ENCODE assay signal across 24 cellular contexts in the genomic region with DNA sequence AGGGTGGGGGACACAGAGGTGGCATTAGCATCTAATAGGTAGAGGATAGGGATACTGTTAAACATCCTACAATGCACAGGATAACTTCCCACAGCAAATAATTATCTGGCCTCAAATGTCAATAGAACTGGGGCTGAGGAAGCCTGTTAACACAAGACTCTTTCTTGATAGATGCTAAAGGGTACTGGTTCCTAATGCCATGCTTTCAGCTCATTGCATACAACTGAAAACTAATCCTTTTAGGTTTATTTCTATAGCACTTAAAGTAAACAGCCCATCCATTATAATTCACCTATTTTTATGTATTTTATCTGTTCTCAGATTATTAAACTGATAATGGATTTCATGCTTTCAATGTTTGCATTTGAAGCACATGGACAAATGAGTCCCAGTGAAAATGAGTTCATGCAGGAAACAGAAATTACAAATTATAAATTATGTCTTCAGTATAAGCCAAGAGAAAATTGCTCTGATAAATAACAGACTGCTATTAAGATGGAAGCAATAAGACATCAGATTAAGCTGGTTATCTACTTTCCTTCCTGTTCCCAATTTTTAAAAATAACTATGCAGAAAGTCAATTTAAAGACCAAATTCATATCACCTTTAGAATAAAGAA.
A peak's percentile ranks its signal among the peaks of the same experiment; 100 is the strongest.
DNase-seq lines count a peak whose midpoint lies in the region; ATAC-seq and TF ChIP-seq lines count a peak whose summit lies in the region.
"Had no signal": no experiment of that assay in that cellular context is flagged by ENCODE, and none has a peak within 500 bp of the region (broad histone marks: within the 10 kb centered on the region; RNA-seq: fewer than 3 reads in every experiment).

No MANE protein-coding gene starts in this region.

- no peak overlapping the region for H2AFZ ChIP-seq in SK-N-SH (ENCODE audit: low read depth)

- H3K27ac ChIP-seq in SK-N-SH (ENCODE audit: low read depth in 2 of 2, low read length in 1 of 2) = peak overlapping the region; percentile 28 to 79; a peak in 3 of 4 replicates
- H3K27ac ChIP-seq: BLaER1 had no signal

- H3K4me2 ChIP-seq in SK-N-SH = no peak overlapping the region
- H3K4me2 ChIP-seq: BLaER1 had no signal

- POLR2A ChIA-PET in SK-N-SH (lab: Yijun Ruan, JAX) = interaction anchor here (0.5 kb wide), 1 partner anchor 1548 kb away, joined by 3 read pairs; no protein-coding TSS in a partner anchor

- H3K9me3 Mint-ChIP-seq in activated CD4-positive, alpha-beta T cell treated with anti-CD3 and anti-CD28 coated beads, Interleukin-2, amount 10 ng/mL, durations not matched to agents 24 days and 14 days = no peaks in the 10 kb centered on the region

- no peak for ATAC-seq in SK-N-SH treated with all-trans-retinoic acid at 6 μM for 48 hours
- ATAC-seq in GM18868 (IDR thresholded peaks at IDR 0.05; ENCODE audit: unreplicated experiment) = no peak
- ATAC-seq: GM12878 had no signal

- H3K36me3 Mint-ChIP-seq in activated CD4-positive, alpha-beta T cell treated with anti-CD3 and anti-CD28 coated beads, Interleukin-2, amount 10 ng/mL, durations not matched to agents 24 days and 14 days (ENCODE audit: low read depth) = no peaks in the 10 kb centered on the region
- H3K36me3 Mint-ChIP-seq: CD14-positive monocyte; CD4-positive, alpha-beta memory T cell; CD4-positive, CD25-positive, alpha-beta regulatory T cell had no signal

- no peak overlapping the region for H3K9ac ChIP-seq in SK-N-SH
- H3K9ac ChIP-seq: BLaER1 had no signal

- no peaks in the 10 kb centered on the region for H3K9me2 ChIP-seq in SK-N-SH

- H3K4me3 Mint-ChIP-seq in activated CD4-positive, alpha-beta T cell treated with anti-CD3 and anti-CD28 coated beads, Interleukin-2, amount 10 ng/mL, durations not matched to agents 24 days and 14 days = no peak overlapping the region
- H3K4me3 Mint-ChIP-seq: CD14-positive monocyte; CD4-positive, alpha-beta memory T cell; CD4-positive, CD25-positive, alpha-beta regulatory T cell; CD8-positive, alpha-beta memory T cell had no signal

- peaks cover 6% of the 10 kb centered on the region; the same call in 1 of the 2 replicates for H3K9me3 ChIP-seq in SK-N-SH
- H3K9me3 ChIP-seq: BE2C, BLaER1 had no signal

- H3K27me3 Mint-ChIP-seq in activated CD4-positive, alpha-beta T cell treated with anti-CD3 and anti-CD28 coated beads, Interleukin-2, amount 10 ng/mL, durations not matched to agents 24 days and 14 days = peaks cover 12% of the 10 kb centered on the region

- peak; percentile 31 for DNase-seq in activated CD4-positive, alpha-beta T cell treated with anti-CD3 and anti-CD28 coated beads, Interleukin-2, amount 10 ng/mL, durations not matched to agents 24 days and 14 days
- DNase-seq in activated CD4-positive, alpha-beta T cell treated with anti-CD3 and anti-CD28 coated beads, Interleukin-2, amount 50 U/mL, for 4 hours = no peak
- DNase-seq in SK-N-SH = peak; percentile 65
- no peak for DNase-seq in NCI-H2029 treated with DMSO at 0.1 percent for 48 hours (lab: John Stamatoyannopoulos, UW)
- DNase-seq: 8988T; ACHN; BE2C; C1 segment of cervical spinal cord; CD4-positive, alpha-beta memory T cell; CD4-positive, CD25-positive, alpha-beta regulatory T cell; CD8-positive, alpha-beta memory T cell; COR-L47; DMS 273 treated with DMSO at 0.1 percent for 48 hours; DMS153; DMS53; DMS79; DND-41; EL; GDM1 had no signal

- peak; percentile 12; the same call in 1 of the 2 replicates for TF ChIP-seq RAD21 in SK-N-SH (IDR thresholded peaks at IDR 0.05; ENCODE audit: low read length)

- H3K4me1 ChIP-seq in SK-N-SH (ENCODE audit: control insufficient read depth in 1 of 2, insufficient read depth in 2 of 2, low read depth in 1 of 2, low read length in 1 of 2) = peaks cover 0 to 7% of the 10 kb centered on the region in 2 experiments; a peak in 2 of 4 replicates
- H3K4me1 ChIP-seq: BLaER1 had no signal

- H3F3A ChIP-seq in SK-N-SH (replicated peaks; ENCODE audit: insufficient read depth) = no peaks in the 10 kb centered on the region

- H3K79me2 ChIP-seq in SK-N-SH (ENCODE audit: insufficient read depth) = no peaks in the 10 kb centered on the region

- H3K4me1 Mint-ChIP-seq in activated CD4-positive, alpha-beta T cell treated with anti-CD3 and anti-CD28 coated beads, Interleukin-2, amount 10 ng/mL, durations not matched to agents 24 days and 14 days = peaks cover 6% of the 10 kb centered on the region

- intact Hi-C loops in activated CD4-positive, alpha-beta T cell treated with anti-CD3 and anti-CD28 coated beads, Interleukin-2, amount 10 ng/mL, durations not matched to agents 24 days and 14 days (cut with micrococcal nuclease) = no loop called here

- no peaks in the 10 kb centered on the region for H3K36me3 ChIP-seq in SK-N-SH (replicated peaks in 1 of 2; ENCODE audit: control insufficient read depth in 1 of 2, insufficient read depth in 2 of 2, low read length in 1 of 2)
- H3K36me3 ChIP-seq: BE2C, BLaER1 had no signal

- TF ChIP-seq EP300 in SK-N-SH (IDR thresholded peaks at IDR 0.05; ENCODE audit: borderline replicate concordance in 1 of 2, low read depth in 1 of 2, low read length in 1 of 2) = peak in 1 of 2 experiments; percentile 89; a peak in 2 of 4 replicates

- no peak overlapping the region for H3K4me3 ChIP-seq in SK-N-SH (ENCODE audit: low read depth in 2 of 2, low read length in 1 of 2)
- H3K4me3 ChIP-seq: BLaER1, GM12878 had no signal

- no peaks in the 10 kb centered on the region for H4K20me1 ChIP-seq in SK-N-SH (ENCODE audit: insufficient read depth)
- H4K20me1 ChIP-seq: BLaER1 had no signal

- CTCF ChIA-PET in SK-N-SH (lab: Yijun Ruan, JAX) = interaction anchor here (1.1 to 3.2 kb wide), 4 partner anchors 11 to 596 kb away, joined by 3 to 15 read pairs (median 8); partner anchors contain the start of gene CREB3L2

- H3K27ac Mint-ChIP-seq in activated CD4-positive, alpha-beta T cell treated with anti-CD3 and anti-CD28 coated beads, Interleukin-2, amount 10 ng/mL, durations not matched to agents 24 days and 14 days = no peak overlapping the region
- H3K27ac Mint-ChIP-seq: CD14-positive monocyte; CD4-positive, alpha-beta memory T cell; CD4-positive, CD25-positive, alpha-beta regulatory T cell; CD8-positive, alpha-beta memory T cell had no signal

- TF ChIP-seq CTCF in SK-N-SH (IDR thresholded peaks at IDR 0.05) = no peak

- no peaks in the 10 kb centered on the region for H3K27me3 ChIP-seq in SK-N-SH (ENCODE audit: insufficient read depth)
- H3K27me3 ChIP-seq: BE2C, BLaER1 had no signal

TF ChIP-seq in SK-N-SH, 30 proteins besides CTCF, POLR2A, EP300 and RAD21 (continues in another document):
- TF ChIP-seq SIN3A (IDR thresholded peaks at IDR 0.05; ENCODE audit: borderline replicate concordance, low read depth, low read length) = no peak
- no peak for TF ChIP-seq MAX (IDR thresholded peaks at IDR 0.05; ENCODE audit: low read depth)
- no peak for TF ChIP-seq FOSL2 (IDR thresholded peaks at IDR 0.05; ENCODE audit: borderline replicate concordance, low read depth)
- TF ChIP-seq MXI1 (IDR thresholded peaks at IDR 0.05; ENCODE audit: low read depth, low read length) = peak; percentile 58; the same call in 1 of the 2 replicates
- TF ChIP-seq, protein P1, sequence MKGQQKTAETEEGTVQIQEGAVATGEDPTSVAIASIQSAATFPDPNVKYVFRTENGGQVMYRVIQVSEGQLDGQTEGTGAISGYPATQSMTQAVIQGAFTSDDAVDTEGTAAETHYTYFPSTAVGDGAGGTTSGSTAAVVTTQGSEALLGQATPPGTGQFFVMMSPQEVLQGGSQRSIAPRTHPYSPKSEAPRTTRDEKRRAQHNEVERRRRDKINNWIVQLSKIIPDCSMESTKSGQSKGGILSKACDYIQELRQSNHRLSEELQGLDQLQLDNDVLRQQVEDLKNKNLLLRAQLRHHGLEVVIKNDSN (IDR thresholded peaks at IDR 0.05; ENCODE audit: borderline replicate concordance, low read depth) = no peak
- TF ChIP-seq TCF12 (IDR thresholded peaks at IDR 0.05) = peak; percentile 52
- TF ChIP-seq TEAD4 (IDR thresholded peaks at IDR 0.05; ENCODE audit: borderline replicate concordance, insufficient read depth) = no peak; the same call in 1 of the 2 replicates
- TF ChIP-seq JUND (IDR thresholded peaks at IDR 0.05) = no peak
- TF ChIP-seq CHD2 (IDR thresholded peaks at IDR 0.05; ENCODE audit: low read length, partially characterized antibody) = peak; percentile 16

TF ChIP-seq in SK-N-SH treated with all-trans-retinoic acid at 6 μM for 48 hours, 23 proteins besides CTCF, POLR2A, EP300 and RAD21 (continues in another document):
- TF ChIP-seq, protein P2, sequence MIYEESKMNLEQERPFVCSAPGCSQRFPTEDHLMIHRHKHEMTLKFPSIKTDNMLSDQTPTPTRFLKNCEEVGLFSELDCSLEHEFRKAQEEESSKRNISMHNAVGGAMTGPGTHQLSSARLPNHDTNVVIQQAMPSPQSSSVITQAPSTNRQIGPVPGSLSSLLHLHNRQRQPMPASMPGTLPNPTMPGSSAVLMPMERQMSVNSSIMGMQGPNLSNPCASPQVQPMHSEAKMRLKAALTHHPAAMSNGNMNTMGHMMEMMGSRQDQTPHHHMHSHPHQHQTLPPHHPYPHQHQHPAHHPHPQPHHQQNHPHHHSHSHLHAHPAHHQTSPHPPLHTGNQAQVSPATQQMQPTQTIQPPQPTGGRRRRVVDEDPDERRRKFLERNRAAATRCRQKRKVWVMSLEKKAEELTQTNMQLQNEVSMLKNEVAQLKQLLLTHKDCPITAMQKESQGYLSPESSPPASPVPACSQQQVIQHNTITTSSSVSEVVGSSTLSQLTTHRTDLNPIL (CRISPR knock-in tag; IDR thresholded peaks at IDR 0.05; ENCODE audit: low read depth) = no peak
- TF ChIP-seq TCF4 (CRISPR knock-in tag; IDR thresholded peaks at IDR 0.05; ENCODE audit: borderline replicate concordance) (peak; percentile 96), ZFP30 (CRISPR knock-in tag; IDR thresholded peaks at IDR 0.05) (peak; percentile 54)

Comparison
In these comparisons a context has a peak if more than half of its experiments do, and no peak if none do; other contexts are left out.
1. DNase-seq: peak in activated CD4-positive, alpha-beta T cell treated with anti-CD3 and anti-CD28 coated beads, Interleukin-2, amount 10 ng/mL, durations not matched to agents 24 days and 14 days (single experiment) and SK-N-SH (single experiment); none in activated CD4-positive, alpha-beta T cell treated with anti-CD3 and anti-CD28 coated beads, Interleukin-2, amount 50 U/mL, for 4 hours (0 of 2) and NCI-H2029 treated with DMSO at 0.1 percent for 48 hours (single experiment).